Comparison of ENCODE assay signal across 7 cellular contexts in the genomic region with DNA sequence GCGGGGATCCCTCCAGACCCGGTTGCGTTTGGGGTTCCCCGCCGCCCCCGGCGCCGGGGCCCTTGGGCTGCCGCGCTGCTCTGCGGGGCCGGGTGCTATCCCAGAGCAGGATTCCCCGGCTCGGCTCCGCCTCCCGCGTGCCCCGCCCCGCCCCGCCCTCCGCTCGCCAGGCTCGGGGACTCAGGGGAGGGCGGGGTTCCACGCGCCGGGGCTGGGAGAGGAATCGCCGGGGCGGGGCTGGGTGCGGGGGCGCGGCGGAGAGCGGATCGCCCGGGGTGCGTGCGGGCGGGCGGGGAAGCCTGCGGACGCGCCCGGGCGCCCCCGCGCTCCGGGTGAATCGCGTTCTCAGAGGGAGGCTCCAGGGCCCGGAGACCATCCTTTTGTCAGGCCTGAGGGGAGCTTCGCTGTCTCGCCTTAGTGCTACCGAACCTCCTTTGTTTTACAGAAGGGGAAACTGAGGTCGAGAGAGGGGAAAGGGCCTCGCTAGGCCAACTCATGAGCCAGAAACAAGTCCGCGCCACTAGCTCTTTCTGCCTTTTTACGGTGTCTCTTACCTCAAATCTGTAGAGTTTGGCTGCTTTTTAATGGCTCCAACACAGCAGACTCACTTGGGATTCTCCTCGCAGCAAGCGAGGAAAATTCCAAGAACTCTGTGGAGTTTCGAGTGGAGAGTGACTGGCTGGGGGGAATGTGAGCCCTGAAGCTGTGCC. TPM values are rescaled to one million over a fixed set of nuclear protein-coding genes. Genes with fewer than 3 reads are reported as not detected.
DNase-seq lines count a peak whose midpoint lies in the region; ATAC-seq and TF ChIP-seq lines count a peak whose summit lies in the region.

Gene TMEM158, minus strand, starts transcription at position 82 of the 710 bp plus-strand sequence. CDS start 260 bp downstream, outside the sequence.

- peaks cover 5% of the 10 kb centered on the region for H3K4me1 ChIP-seq in mucosa of descending colon (ENCODE audit: low read depth)

- peak; percentile 68 for ATAC-seq in GM18505 (IDR thresholded peaks at IDR 0.05; ENCODE audit: unreplicated experiment)
- peak; percentile 84 for ATAC-seq in HG02759 (IDR thresholded peaks at IDR 0.05; ENCODE audit: unreplicated experiment)
- ATAC-seq in mucosa of descending colon: peak; percentile 95

- no peak for TF ChIP-seq POLR2A in GM18505 (IDR thresholded peaks at IDR 0.05; ENCODE audit: borderline replicate concordance, extremely low read depth, insufficient read depth, insufficient read length)

- DNase-seq in NCI-H82 (lab: John Stamatoyannopoulos, UW): peak; percentile 83
- peak; percentile 62 for DNase-seq in activated T-cell treated with anti-CD3 and anti-CD28 coated beads for 1 hour (ENCODE audit: low read depth)
- peak; percentile 88 for DNase-seq in epithelial cell of esophagus (ENCODE audit: low read depth)
- peak; percentile 87 to 92 (median 91) for DNase-seq in mucosa of descending colon
- peak; percentile 24 to 57 for DNase-seq in stimulated activated CD8-positive, alpha-beta memory T cell treated with anti-CD3 and anti-CD28 coated beads, Interleukin-2, amount 100 ng/mL, for 1 hour (ENCODE audit: low read depth in 2 of 2)

- TF ChIP-seq CTCF in epithelial cell of esophagus (IDR thresholded peaks at IDR 0.05; ENCODE audit: insufficient read depth, low read depth, low read length, missing control alignments) (no peak), mucosa of descending colon (IDR thresholded peaks at IDR 0.05) (no peak)

- H3K36me3 ChIP-seq in mucosa of descending colon (ENCODE audit: low read depth): no peaks in the 10 kb centered on the region

- intact Hi-C loops in mucosa of descending colon (cut with DNase I, micrococcal nuclease): loop anchor here (10.0 kb wide), 2 partner anchors 268 to 438 kb away; no protein-coding TSS in a partner anchor

- peak within 1 kb of the TSS; percentile 46 for H3K4me3 ChIP-seq in epithelial cell of esophagus (ENCODE audit: low read length)
- H3K4me3 ChIP-seq in mucosa of descending colon: peak within 1 kb of the TSS; percentile 17

- H3K9me3 ChIP-seq in mucosa of descending colon: no peaks in the 10 kb centered on the region

RNA-seq across cellular contexts. Expression of gene TMEM158, which starts in this region (rescaled TPM):
- 10 to 100 TPM in 1 of 3 donors, 1 to 10 TPM in 2; 1.9 to 15.2 (median 6.1) TPM for total RNA-seq in mucosa of descending colon

Comparison
In these comparisons a context has a peak if more than half of its experiments do, and no peak if none do; other contexts are left out.
1. Peak in every context shown above with its lines: DNase-seq, ATAC-seq and H3K4me3 ChIP-seq.
2. DNase-seq: peak in every context shown above with its lines; median percentile 91 in mucosa of descending colon; 88 in epithelial cell of esophagus; 83 in NCI-H82; 62 in activated T-cell treated with anti-CD3 and anti-CD28 coated beads for 1 hour; 40 in stimulated activated CD8-positive, alpha-beta memory T cell treated with anti-CD3 and anti-CD28 coated beads, Interleukin-2, amount 100 ng/mL, for 1 hour.